Comparison of ENCODE assay signal across 1 cellular context in genomic region chr5:126544087-126544740, GRCh38.
TF ChIP-seq lines count a peak whose summit lies in the region.

No MANE protein-coding gene starts in this region.

TF ChIP-seq in WTC11, 78 proteins besides CTCF, POLR2A, EP300 and RAD21 (continued from another document):
- TF ChIP-seq, protein P1, sequence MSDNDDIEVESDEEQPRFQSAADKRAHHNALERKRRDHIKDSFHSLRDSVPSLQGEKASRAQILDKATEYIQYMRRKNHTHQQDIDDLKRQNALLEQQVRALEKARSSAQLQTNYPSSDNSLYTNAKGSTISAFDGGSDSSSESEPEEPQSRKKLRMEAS (CRISPR knock-in tag; IDR thresholded peaks at IDR 0.05), result no peak
- TF ChIP-seq, protein P2, sequence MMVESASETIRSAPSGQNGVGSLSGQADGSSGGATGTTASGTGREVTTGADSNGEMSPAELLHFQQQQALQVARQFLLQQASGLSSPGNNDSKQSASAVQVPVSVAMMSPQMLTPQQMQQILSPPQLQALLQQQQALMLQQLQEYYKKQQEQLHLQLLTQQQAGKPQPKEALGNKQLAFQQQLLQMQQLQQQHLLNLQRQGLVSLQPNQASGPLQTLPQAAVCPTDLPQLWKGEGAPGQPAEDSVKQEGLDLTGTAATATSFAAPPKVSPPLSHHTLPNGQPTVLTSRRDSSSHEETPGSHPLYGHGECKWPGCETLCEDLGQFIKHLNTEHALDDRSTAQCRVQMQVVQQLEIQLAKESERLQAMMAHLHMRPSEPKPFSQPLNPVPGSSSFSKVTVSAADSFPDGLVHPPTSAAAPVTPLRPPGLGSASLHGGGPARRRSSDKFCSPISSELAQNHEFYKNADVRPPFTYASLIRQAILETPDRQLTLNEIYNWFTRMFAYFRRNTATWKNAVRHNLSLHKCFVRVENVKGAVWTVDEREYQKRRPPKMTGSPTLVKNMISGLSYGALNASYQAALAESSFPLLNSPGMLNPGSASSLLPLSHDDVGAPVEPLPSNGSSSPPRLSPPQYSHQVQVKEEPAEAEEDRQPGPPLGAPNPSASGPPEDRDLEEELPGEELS (CRISPR knock-in tag; IDR thresholded peaks at IDR 0.05), result no peak
- TF ChIP-seq TP53 (CRISPR knock-in tag; IDR thresholded peaks at IDR 0.05) (no peak), CREB1 (CRISPR knock-in tag; IDR thresholded peaks at IDR 0.05) (no peak), NR1H2 (CRISPR knock-in tag; IDR thresholded peaks at IDR 0.05) (no peak), CBFB (CRISPR knock-in tag; IDR thresholded peaks at IDR 0.05; ENCODE audit: low read depth) (no peak)
